8 cellular contexts compared by ENCODE assay signal in genomic region chr12:75722714-75723200, GRCh38.
DNase-seq lines count a peak whose midpoint lies in the region; ATAC-seq, FAIRE-seq and TF ChIP-seq lines count a peak whose summit lies in the region.

No MANE protein-coding gene starts in this region.

- TF ChIP-seq CTCF in GM12878 (IDR thresholded peaks at IDR 0.05 in 2 of 3, conservative IDR thresholded peaks at IDR 0.05 in 1 of 3; ENCODE audit: control insufficient read depth in 2 of 3, extremely low read depth in 1 of 3, insufficient read depth in 1 of 3, low read depth in 3 of 3, low read length in 3 of 3), result no peak

- H3K36me3 ChIP-seq in CD4-positive, alpha-beta memory T cell (ENCODE audit: insufficient read depth, low read length), result no peaks in the 10 kb centered on the region
- H3K36me3 ChIP-seq in GM12878 (ENCODE audit: control insufficient read depth in 2 of 2, insufficient read depth in 2 of 2, low read length in 1 of 2), result no peaks in the 10 kb centered on the region

- ATAC-seq in HG03457 (IDR thresholded peaks at IDR 0.05; ENCODE audit: unreplicated experiment), result peak; percentile 86
- ATAC-seq in GM12878, result peak; percentile 94
- ATAC-seq in HG03045 (IDR thresholded peaks at IDR 0.05; ENCODE audit: unreplicated experiment), result no peak

- H3K9me3 ChIP-seq in CD4-positive, alpha-beta memory T cell (ENCODE audit: control insufficient read depth in 1 of 2, low read length in 2 of 2), result no peaks in the 10 kb centered on the region
- H3K9me3 ChIP-seq in GM12878 (replicated peaks; ENCODE audit: control insufficient read depth, insufficient read depth, low read length), result no peaks in the 10 kb centered on the region

- H3K9me3 Mint-ChIP-seq in CD4-positive, alpha-beta memory T cell, result no peaks in the 10 kb centered on the region

- peaks cover 18% of the 10 kb centered on the region for H3K4me1 ChIP-seq in CD4-positive, alpha-beta memory T cell (ENCODE audit: insufficient read depth, low read length)
- H3K4me1 ChIP-seq in GM12878 (ENCODE audit: control insufficient read depth, insufficient read depth, low read length), result no peaks in the 10 kb centered on the region

- TF ChIP-seq RAD21 in GM12878 (IDR thresholded peaks at IDR 0.05; ENCODE audit: insufficient read depth, low read depth, low read length), result no peak

- RAD21 ChIA-PET in GM12878 (lab: Charles Lee; ENCODE audit: unreplicated experiment), result no interaction called here

- H3K4me1 Mint-ChIP-seq in CD4-positive, alpha-beta memory T cell, result peaks cover 14 to 32% (median 20%) of the 10 kb centered on the region in 4 donors

- peak overlapping the region; percentile 27 to 89 (median 76) for H3K27ac Mint-ChIP-seq in CD4-positive, alpha-beta memory T cell

- no peaks in the 10 kb centered on the region for H4K20me1 ChIP-seq in GM12878 (ENCODE audit: control insufficient read depth, insufficient read depth)

- H3K4me2 ChIP-seq in GM12878 (ENCODE audit: control insufficient read depth, insufficient read depth), result no peak overlapping the region

- H3K79me2 ChIP-seq in GM12878 (ENCODE audit: control insufficient read depth, insufficient read depth, low read length), result no peaks in the 10 kb centered on the region

- H3K4me3 Mint-ChIP-seq in CD4-positive, alpha-beta memory T cell, result peak overlapping the region in 4 of 8 donors; percentile 1 to 75 (median 57)

- intact Hi-C loops in CD4-positive, alpha-beta memory T cell (cut with micrococcal nuclease), result loop anchor here (2.0 to 5.0 kb wide), 3 partner anchors 20 to 308 kb away; partner anchors contain the start of genes KRR1 and PHLDA1
- intact Hi-C loops in GM12878 (cut with micrococcal nuclease; ENCODE audit: unreplicated experiment), result loop anchor here (5.0 kb wide), 1 partner anchor 80 kb away; no protein-coding TSS in a partner anchor

- no peak for FAIRE-seq in GM19239 (lab: Jason Lieb, UNC)
- peak; percentile 88 for FAIRE-seq in GM12878 (lab: Jason Lieb, UNC)

- TF ChIP-seq POLR2A in GM12878 (IDR thresholded peaks at IDR 0.05; ENCODE audit: low read depth, low read length), result no peak

- no peaks in the 10 kb centered on the region for H3K27me3 ChIP-seq in CD4-positive, alpha-beta memory T cell (ENCODE audit: insufficient read depth, low read length)
- H3K27me3 ChIP-seq in GM12878 (replicated peaks in 1 of 2; ENCODE audit: control insufficient read depth in 2 of 2, insufficient read depth in 2 of 2, low read length in 1 of 2), result no peaks in the 10 kb centered on the region

- H2AFZ ChIP-seq in GM12878 (ENCODE audit: control insufficient read depth, low read depth, low read length), result peak overlapping the region; percentile 4; the same call in 1 of the 2 replicates

- no peak; a peak in 1 of 4 replicates for TF ChIP-seq EP300 in GM12878 (IDR thresholded peaks at IDR 0.05; ENCODE audit: borderline replicate concordance in 1 of 2, control insufficient read depth in 1 of 2, low read depth in 2 of 2, low read length in 2 of 2)

- no peaks in the 10 kb centered on the region for H3K27me3 Mint-ChIP-seq in CD4-positive, alpha-beta memory T cell

- CTCF ChIA-PET in CD4-positive, alpha-beta memory T cell (lab: Charles Lee; ENCODE audit: partially characterized antibody), result no interaction called here
- CTCF ChIA-PET in GM12878 (lab: Yijun Ruan, JAX), result no interaction called here

- no peaks in the 10 kb centered on the region for H3K36me3 Mint-ChIP-seq in CD4-positive, alpha-beta memory T cell

- in situ Hi-C loops in GM12878 (cut with MboI), result no loop called here

- DNase-seq in CD4-positive, alpha-beta memory T cell, result peak; percentile 29 to 62 (median 36)
- DNase-seq in GM19239 (ENCODE audit: insufficient read length, low spot score), result peak; percentile 3
- DNase-seq in SIG-M5 (lab: John Stamatoyannopoulos, UW), result peak; percentile 24
- peak; percentile 28 for DNase-seq in GM12878 (ENCODE audit: low read depth, low spot score)
- peak; percentile 62 for DNase-seq in islet precursor cell
- peak; percentile 10 for DNase-seq in stimulated activated CD4-positive, alpha-beta T cell treated with anti-CD3 and anti-CD28 coated beads, Interleukin-4, amount 100 ng/mL, for 1 hour

- BruUV-seq in GM12878 (replicated peaks; lab: Mats Ljungman, UMichigan), result no TSS peak

- 1% methylated on average over 5 of the region's 5 CpGs for WGBS in GM12878 (ENCODE audit: insufficient coverage, insufficient replicate concordance, low lambda C conversion rate, missing lambda C conversion rate)

- SMC1A ChIA-PET in GM12878 (lab: Charles Lee; ENCODE audit: uncharacterized antibody, unreplicated experiment), result no interaction called here

- H3K4me3 ChIP-seq in CD4-positive, alpha-beta memory T cell (ENCODE audit: low read length in 2 of 2), result no peak overlapping the region
- H3K4me3 ChIP-seq in GM12878, result no peak overlapping the region

- H3K27ac ChIP-seq in CD4-positive, alpha-beta memory T cell (ENCODE audit: low read depth, low read length), result no peak overlapping the region
- no peak overlapping the region for H3K27ac ChIP-seq in GM12878 (ENCODE audit: control insufficient read depth, insufficient read depth)

- POLR2A ChIA-PET in CD4-positive, alpha-beta memory T cell (lab: Charles Lee; ENCODE audit: partially characterized antibody), result no interaction called here
- POLR2A ChIA-PET in GM12878 (lab: Charles Lee), result no interaction called here

- no peak overlapping the region for H3K9ac ChIP-seq in GM12878 (ENCODE audit: control insufficient read depth, insufficient read depth, low read length)

TF ChIP-seq in GM12878, 131 proteins besides CTCF, POLR2A, EP300 and RAD21:
- TF ChIP-seq ATF2 (IDR thresholded peaks at IDR 0.05; ENCODE audit: low read length) (0 out of 2 replicates have a peak, but pooled peaks have one; percentile 26), YY1 (IDR thresholded peaks at IDR 0.05; ENCODE audit: low read depth, low read length) (0 out of 2 replicates have a peak, but pooled peaks have one; percentile 22), RAD51 (IDR thresholded peaks at IDR 0.05) (0 out of 2 replicates have a peak, but pooled peaks have one; percentile 7), POLR2AphosphoS2 (IDR thresholded peaks at IDR 0.05; ENCODE audit: low read depth, low read length) (no peak), SKIL (IDR thresholded peaks at IDR 0.05; ENCODE audit: low read depth, poor library complexity, severe bottlenecking) (no peak), HCFC1 (IDR thresholded peaks at IDR 0.05; ENCODE audit: low read length) (no peak), JUND (IDR thresholded peaks at IDR 0.05; ENCODE audit: low read depth, low read length) (0 out of 2 replicates have a peak, but pooled peaks have one; percentile 37), RUNX3 (IDR thresholded peaks at IDR 0.05; ENCODE audit: low read length) (peak; percentile 43; the same call in 1 of the 2 replicates), CBX5 (IDR thresholded peaks at IDR 0.05; ENCODE audit: low read depth) (0 out of 2 replicates have a peak, but pooled peaks have one; percentile 34), IKZF2 (IDR thresholded peaks at IDR 0.05) (peak; percentile 27 to 28; a peak in 2 of 4 replicates), ATF7 (IDR thresholded peaks at IDR 0.05; ENCODE audit: low read depth) (peak; percentile 65; the same call in 1 of the 2 replicates), ETV6 (conservative IDR thresholded peaks at IDR 0.05 in 1 of 2, IDR thresholded peaks at IDR 0.05 in 1 of 2; ENCODE audit: borderline replicate concordance in 1 of 2, low read depth in 1 of 2) (0 out of 4 replicates have a peak, but pooled peaks of 1 of the 2 experiments have one; percentile 34), JUNB (IDR thresholded peaks at IDR 0.05) (peak; percentile 72), IRF4 (IDR thresholded peaks at IDR 0.05; ENCODE audit: low read depth, low read length) (0 out of 2 replicates have a peak, but pooled peaks have one; percentile 21)

Comparison
In these comparisons a context has a peak if more than half of its experiments do, and no peak if none do; other contexts are left out.
1. DNase-seq: peak in every context shown above with its lines; median percentile 62 in islet precursor cell; 36 in CD4-positive, alpha-beta memory T cell; 28 in GM12878; 24 in SIG-M5; 10 in stimulated activated CD4-positive, alpha-beta T cell treated with anti-CD3 and anti-CD28 coated beads, Interleukin-4, amount 100 ng/mL, for 1 hour; 3 in GM19239.